1 cellular context compared by ENCODE assay signal in the genomic region with DNA sequence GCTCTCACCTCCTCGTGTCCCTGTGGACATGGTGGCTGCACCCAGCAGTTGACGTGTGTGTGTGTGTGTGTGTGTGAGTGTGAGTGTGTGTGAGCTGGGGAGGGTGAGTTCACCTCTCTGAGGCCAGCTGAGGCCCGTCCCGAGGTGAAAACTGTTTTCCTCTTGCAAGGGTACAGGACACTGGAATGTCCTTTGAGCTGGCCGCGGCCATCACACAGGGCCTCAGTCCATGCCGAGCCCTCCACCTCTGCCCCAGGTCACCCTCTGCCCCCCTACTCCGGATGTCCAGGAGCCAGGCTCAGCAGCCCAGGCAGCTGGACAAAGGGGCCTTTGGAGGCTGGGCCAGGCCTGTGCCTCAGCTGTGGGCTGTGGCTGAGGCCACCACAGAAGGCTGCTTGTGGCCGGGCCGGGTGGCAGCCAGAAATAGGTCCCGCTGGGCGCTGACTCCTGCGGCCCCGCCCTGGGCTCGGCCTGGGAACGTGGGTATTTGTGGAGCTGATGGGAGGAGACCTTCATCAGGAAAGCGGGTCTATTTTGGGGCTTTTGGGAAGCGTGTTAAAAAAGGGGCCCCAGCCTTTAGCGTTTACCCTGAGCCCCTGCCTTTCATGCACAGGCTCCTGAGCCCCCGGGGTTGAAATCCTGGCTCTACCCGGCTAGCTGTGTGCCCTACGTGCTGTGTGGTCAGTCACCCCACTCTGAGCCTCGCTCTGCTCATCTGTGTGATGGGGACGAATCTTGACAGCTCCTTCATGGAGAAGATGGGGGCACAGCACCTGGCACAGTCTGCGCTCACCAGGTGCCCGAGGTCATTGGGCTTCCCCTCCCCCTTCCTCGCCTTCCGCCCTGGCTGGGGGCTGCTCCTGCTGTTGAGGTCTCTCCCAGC.
A peak's percentile ranks its signal among the peaks of the same experiment; 100 is the strongest.
TF ChIP-seq lines count a peak whose summit lies in the region.

No MANE protein-coding gene starts in this region.

TF ChIP-seq in HepG2, 621 proteins besides CTCF, POLR2A, EP300 and RAD21 (continued from another document):
- no peak for TF ChIP-seq ZXDC (CRISPR knock-in tag; IDR thresholded peaks at IDR 0.05)
- 0 out of 2 replicates have a peak, but pooled peaks have one; percentile 66 for TF ChIP-seq ZNF274 (CRISPR knock-in tag; IDR thresholded peaks at IDR 0.05)
- TF ChIP-seq FOXA1 (IDR thresholded peaks at IDR 0.05): no peak
- TF ChIP-seq FOXA1 (CRISPR knock-in tag; IDR thresholded peaks at IDR 0.05): no peak
- TF ChIP-seq PHF5A (CRISPR knock-in tag; IDR thresholded peaks at IDR 0.05; ENCODE audit: low read depth, unreplicated experiment): no peak
- TF ChIP-seq, protein P1, sequence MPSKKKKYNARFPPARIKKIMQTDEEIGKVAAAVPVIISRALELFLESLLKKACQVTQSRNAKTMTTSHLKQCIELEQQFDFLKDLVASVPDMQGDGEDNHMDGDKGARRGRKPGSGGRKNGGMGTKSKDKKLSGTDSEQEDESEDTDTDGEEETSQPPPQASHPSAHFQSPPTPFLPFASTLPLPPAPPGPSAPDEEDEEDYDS (CRISPR knock-in tag; IDR thresholded peaks at IDR 0.05): peak; percentile 32; the same call in 1 of the 2 replicates
- peak; percentile 83 for TF ChIP-seq BCL3 (CRISPR knock-in tag; IDR thresholded peaks at IDR 0.05)
- no peak for TF ChIP-seq KDM6A (CRISPR knock-in tag; IDR thresholded peaks at IDR 0.05; ENCODE audit: low read depth)
- no peak for TF ChIP-seq RBM39 (IDR thresholded peaks at IDR 0.05; ENCODE audit: low read depth, low read length, poor library complexity, severe bottlenecking)
- TF ChIP-seq ZNF496 (CRISPR knock-in tag; IDR thresholded peaks at IDR 0.05; ENCODE audit: insufficient replicate concordance): no peak
- no peak for TF ChIP-seq KLF15 (CRISPR knock-in tag; IDR thresholded peaks at IDR 0.05; ENCODE audit: borderline replicate concordance)
- TF ChIP-seq PHB2 (IDR thresholded peaks at IDR 0.05; ENCODE audit: partially characterized antibody): no peak
